18 cellular contexts compared by ENCODE assay signal in genomic region chr5:50923768-50924113, GRCh38.
"Had no signal": no experiment of that assay in that cellular context is flagged by ENCODE, and none has a peak within 500 bp of the region (broad histone marks: within the 10 kb centered on the region; RNA-seq: fewer than 3 reads in every experiment).

No MANE protein-coding gene starts in this region.

- H3K9me3 ChIP-seq: esophagus squamous epithelium, lower lobe of right lung, pancreas, prostate gland, thyroid gland, vagina had no signal

- H3K4me3 ChIP-seq: esophagus squamous epithelium, lower lobe of right lung, neural progenitor cell, pancreas, thyroid gland, vagina had no signal

- FAIRE-seq: islet of Langerhans, pancreas, small intestine had no signal

- ATAC-seq: effector memory CD8-positive, alpha-beta T cell; left lobe of liver; lower lobe of right lung; natural killer cell; pancreas had no signal

- H3K27ac ChIP-seq: epithelial cell of prostate, esophagus squamous epithelium, lower lobe of right lung, neural progenitor cell, pancreas, prostate gland, thyroid gland, vagina had no signal

- H3K4me1 ChIP-seq: esophagus squamous epithelium, lower lobe of right lung, neural progenitor cell, pancreas, prostate gland, thyroid gland, vagina had no signal

- H3K36me3 ChIP-seq: esophagus squamous epithelium, lower lobe of right lung, neural progenitor cell, pancreas, prostate gland, thyroid gland, vagina had no signal

- H3K27me3 ChIP-seq: esophagus squamous epithelium, neural progenitor cell, pancreas, thyroid gland, vagina had no signal

- DNase-seq: effector memory CD8-positive, alpha-beta T cell; esophagus squamous epithelium; hypothalamus; lower lobe of right lung; natural killer cell; occipital lobe; small intestine; stimulated activated CD4-positive, alpha-beta T cell treated with anti-CD3 and anti-CD28 coated beads, Interleukin-12 subunit alpha, Interleukin-12 subunit beta, amount 100 ng/mL, for 4 hours; stimulated activated CD4-positive, alpha-beta T cell treated with anti-CD3 and anti-CD28 coated beads, Interleukin-2, amount 100 ng/mL, for 48 hours; stimulated activated naive CD4-positive, alpha-beta T cell treated with Interleukin-2 at 50 U/mL for 16 hours; thyroid gland had no signal
